In the genomic region with DNA sequence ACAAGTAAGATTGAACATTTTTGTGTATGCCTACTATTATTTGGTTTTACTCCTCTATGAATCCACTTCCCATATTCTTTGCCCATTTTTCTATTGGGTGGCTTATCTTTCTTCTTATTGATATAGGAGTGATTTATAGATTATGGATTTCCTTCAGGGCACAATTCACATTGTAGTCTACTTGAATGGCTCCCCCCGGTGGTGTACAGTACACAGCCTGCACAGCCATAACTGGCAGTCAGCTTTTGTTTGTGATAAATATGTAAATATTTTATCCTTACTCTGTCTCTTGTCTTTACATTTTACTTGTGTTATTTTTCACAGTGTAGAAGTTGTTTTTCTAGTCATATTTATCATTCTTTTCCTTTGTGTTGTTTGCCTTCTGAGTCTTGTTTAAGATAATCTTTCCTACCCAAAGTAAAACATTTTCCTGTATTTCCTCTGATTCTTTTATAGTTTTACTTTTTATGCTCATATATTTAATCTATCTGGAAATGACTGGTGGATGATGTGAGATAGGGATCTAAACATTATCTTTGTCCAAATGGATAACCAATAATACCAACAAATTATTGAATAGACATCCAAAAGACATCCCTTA, we compare ENCODE assay signal across 8 cellular contexts. TPM values are rescaled to one million over a fixed set of nuclear protein-coding genes. Genes with fewer than 3 reads are reported as not detected.
DNase-seq lines count a peak whose midpoint lies in the region; ATAC-seq, FAIRE-seq and TF ChIP-seq lines count a peak whose summit lies in the region.

No MANE protein-coding gene starts in this region.

- POLR2A ChIA-PET in Panc1 (lab: Charles Lee): no interaction called here

- intact Hi-C loops in Panc1 (cut with micrococcal nuclease; ENCODE audit: unreplicated experiment) (no loop called here), sigmoid colon (cut with DNase I) (loop anchor here (2.0 kb wide), 1 partner anchor 65 kb away; no protein-coding TSS in a partner anchor)

- FAIRE-seq in HTR-8/SVneo (lab: Jason Lieb, UNC): no peak

- H3K4me2 ChIP-seq in DOHH2 (ENCODE audit: low read length): no peak overlapping the region

- H3K27ac ChIP-seq in DOHH2 (ENCODE audit: low read depth, low read length) (no peak overlapping the region), Panc1 (ENCODE audit: low read length) (no peak overlapping the region), sigmoid colon (no peak overlapping the region)

- in situ Hi-C loops in Panc1 (cut with HindIII; ENCODE audit: low pct_unique_long_range_greater_than_20kb, low sequenced_read_pairs): no loop called here

- no peaks in the 10 kb centered on the region for H3K9me2 ChIP-seq in DOHH2 (replicated peaks; ENCODE audit: control insufficient read depth, low read length)

- BruUV-seq in Panc1 (replicated peaks; lab: Mats Ljungman, UMichigan): no TSS peak

- H3K27me3 ChIP-seq in DOHH2 (ENCODE audit: control insufficient read depth, low read length) (no peaks in the 10 kb centered on the region), Panc1 (ENCODE audit: control insufficient read depth, insufficient read depth, low read length) (no peaks in the 10 kb centered on the region), sigmoid colon (no peaks in the 10 kb centered on the region)

- peaks cover 17% of the 10 kb centered on the region for H3K4me1 ChIP-seq in DOHH2 (ENCODE audit: control insufficient read depth, low read length)
- H3K4me1 ChIP-seq in Panc1 (ENCODE audit: control insufficient read depth, insufficient read depth, low read length): no peaks in the 10 kb centered on the region
- peaks cover 0 to 20% (median 10%) of the 10 kb centered on the region in 4 donors for H3K4me1 ChIP-seq in sigmoid colon

- TF ChIP-seq EP300 in sigmoid colon (IDR thresholded peaks at IDR 0.05): no peak

- TF ChIP-seq CTCF in DOHH2 (IDR thresholded peaks at IDR 0.05; ENCODE audit: low read depth, low read length, poor library complexity, severe bottlenecking): peak; percentile 57
- TF ChIP-seq CTCF in Panc1 (IDR thresholded peaks at IDR 0.05): peak; percentile 30; the same call in 1 of the 2 replicates
- TF ChIP-seq CTCF in sigmoid colon (IDR thresholded peaks at IDR 0.05): peak in 3 of 4 experiments; percentile 19 to 55 (median 39)

- no peaks in the 10 kb centered on the region for H3K36me3 ChIP-seq in DOHH2 (ENCODE audit: control insufficient read depth, low read length)
- H3K36me3 ChIP-seq in Panc1 (ENCODE audit: control insufficient read depth, insufficient read depth, low read length): no peaks in the 10 kb centered on the region
- H3K36me3 ChIP-seq in sigmoid colon: no peaks in the 10 kb centered on the region

- no peaks in the 10 kb centered on the region for H4K20me1 ChIP-seq in DOHH2 (ENCODE audit: control insufficient read depth, insufficient read depth, low read depth, low read length)

- no peak overlapping the region for H3K4me3 ChIP-seq in DOHH2 (ENCODE audit: low read length)
- H3K4me3 ChIP-seq in Panc1 (ENCODE audit: low read depth in 2 of 2, low read length in 2 of 2): no peak overlapping the region
- no peak overlapping the region for H3K4me3 ChIP-seq in sigmoid colon

- H3K79me2 ChIP-seq in DOHH2 (ENCODE audit: control insufficient read depth, low read length): no peaks in the 10 kb centered on the region

- WGBS in sigmoid colon, 2 donors: 8 to 49% methylated on average over 1 of the region's 1 CpG

- DNase-seq in Panc1 (ENCODE audit: low read depth, low spot score) (no peak), dermis blood vessel endothelial cell (peak; percentile 62), sigmoid colon (no peak), NCI-H524 treated with DMSO at 0.1 percent for 48 hours (lab: John Stamatoyannopoulos, UW) (no peak), HTR-8/SVneo (ENCODE audit: insufficient read length, low spot score) (no peak), NCI-H345 (lab: John Stamatoyannopoulos, UW) (no peak)

- CTCF ChIA-PET in Panc1 (lab: Charles Lee): no interaction called here

- H3K9me3 ChIP-seq in DOHH2 (ENCODE audit: control insufficient read depth, insufficient read depth, low read length) (no peaks in the 10 kb centered on the region), Panc1 (ENCODE audit: control insufficient read depth, insufficient read depth, low read depth, low read length) (no peaks in the 10 kb centered on the region), sigmoid colon (no peaks in the 10 kb centered on the region)

- no peak for ATAC-seq in Panc1
- no peak for ATAC-seq in HG02973 (IDR thresholded peaks at IDR 0.05; ENCODE audit: unreplicated experiment)

- no peak for TF ChIP-seq POLR2A in sigmoid colon (IDR thresholded peaks at IDR 0.05)

- H3F3A ChIP-seq in DOHH2 (ENCODE audit: control insufficient read depth, insufficient read depth): no peaks in the 10 kb centered on the region

RNA-seq across cellular contexts. Expression of a gene that starts 23.9 kb away (rescaled TPM):
- 9.2 TPM for total RNA-seq in Panc1 (2021; ENCODE audit: unreplicated experiment)
- polyA plus RNA-seq in Panc1 (2012; ENCODE audit: insufficient read length): 5.6 TPM
- total RNA-seq in dermis blood vessel endothelial cell: 228 and 258 TPM in 2 replicates
- total RNA-seq in sigmoid colon: 1,000 to 10,000 TPM; 1,069 to 2,150 (median 1,500) TPM
- 100 to 1,000 TPM in 1 of 3 donors, 10 to 100 TPM in 2; 34.7 to 125 (median 79.3) TPM for polyA plus RNA-seq in sigmoid colon

Comparison
In these comparisons a context has a peak if more than half of its experiments do, and no peak if none do; other contexts are left out.
1. RNA of a gene that starts 23.9 kb away (total RNA-seq): 1,069 to 2,150 TPM in sigmoid colon and 228 to 258 TPM in dermis blood vessel endothelial cell; 9.2 TPM in Panc1 (single experiment); every median in the first group is over 10 times any median in the second.
2. Peak in every context shown above with its lines, with median percentiles within 50 percentile points of each other: CTCF ChIP-seq.